1 cellular context compared by ENCODE assay signal in genomic region chr4:186752310-186752709, GRCh38.
TF ChIP-seq lines count a peak whose summit lies in the region.

No MANE protein-coding gene starts in this region.

TF ChIP-seq in K562, 482 proteins besides CTCF, POLR2A, EP300 and RAD21:
- TF ChIP-seq ZBTB40 (IDR thresholded peaks at IDR 0.05) (0 out of 2 replicates have a peak, but pooled peaks have one; percentile 36), ZBTB40 (CRISPR knock-in tag; IDR thresholded peaks at IDR 0.05) (no peak), SMAD3 (CRISPR knock-in tag; conservative IDR thresholded peaks at IDR 0.05) (no peak)
